ENCODE assay signal across 8 cellular contexts in genomic region chr22:45435544-45436139, GRCh38. TPM values are rescaled to one million over a fixed set of nuclear protein-coding genes. Genes with fewer than 3 reads are reported as not detected.
DNase-seq lines count a peak whose midpoint lies in the region; ATAC-seq and FAIRE-seq lines count a peak whose summit lies in the region.

No MANE protein-coding gene starts in this region.

- H3K36me3 ChIP-seq in mucosa of stomach (ENCODE audit: control insufficient read depth, insufficient read depth, low read length), result no peaks in the 10 kb centered on the region

- peak overlapping the region; percentile 2 for H3K9ac ChIP-seq in mucosa of stomach (ENCODE audit: low read length)

- DNase-seq in CMK (ENCODE audit: low read depth) (peak; percentile 76), HTR-8/SVneo (ENCODE audit: insufficient read length, low spot score) (peak; percentile 85), OCI-M1 (lab: John Stamatoyannopoulos, UW) (peak; percentile 91), activated T-cell treated with anti-CD3 and anti-CD28 coated beads for 4 hours (peak; percentile 77)
- peak; percentile 65 to 66 for DNase-seq in stimulated activated CD8-positive, alpha-beta memory T cell treated with anti-CD3 and anti-CD28 coated beads, Interleukin-2, amount 100 ng/mL, for 48 hours (ENCODE audit: low read depth in 2 of 2)

- H3K9me3 ChIP-seq in mucosa of stomach (ENCODE audit: control insufficient read depth, low read length), result no peaks in the 10 kb centered on the region

- ATAC-seq in esophagus mucosa (peak; percentile 92), GM18868 (IDR thresholded peaks at IDR 0.05; ENCODE audit: unreplicated experiment) (no peak)

- no peaks in the 10 kb centered on the region for H3K27me3 ChIP-seq in mucosa of stomach (ENCODE audit: control insufficient read depth, insufficient read depth, low read length)

- peaks cover 9% of the 10 kb centered on the region for H3K4me1 ChIP-seq in mucosa of stomach (ENCODE audit: control insufficient read depth, insufficient read depth, low read length)

- peak; percentile 96 for FAIRE-seq in HTR-8/SVneo (lab: Jason Lieb, UNC)

- no peak overlapping the region for H3K4me3 ChIP-seq in mucosa of stomach (ENCODE audit: low read length)

RNA-seq across cellular contexts. Expression of gene RIBC2, which starts 22.1 kb away (rescaled TPM):
- total RNA-seq in esophagus mucosa, result 0.64 TPM

RNA-seq across cellular contexts. Expression of gene SMC1B, which starts 22.2 kb away (rescaled TPM):
- not detected for total RNA-seq in esophagus mucosa
